In genomic region chr16:3059041-3059722, GRCh38 we compare ENCODE assay signal across 8 cellular contexts. TPM values are rescaled to one million over a fixed set of nuclear protein-coding genes. Genes with fewer than 3 reads are reported as not detected.
DNase-seq lines count a peak whose midpoint lies in the region; ATAC-seq and TF ChIP-seq lines count a peak whose summit lies in the region.

No MANE protein-coding gene starts in this region.

- POLR2A ChIA-PET in AG04450 (lab: Yijun Ruan, JAX): interaction anchor here (0.7 to 1.1 kb wide), 4 partner anchors 36 to 107 kb away, joined by 3 to 4 read pairs (median 3); partner anchors contain the start of genes HCFC1R1, THOC6 and ZNF213
- POLR2A ChIA-PET in activated CD4-positive, alpha-beta memory T cell treated with anti-CD3 and anti-CD28 coated beads for 36 hours (lab: Charles Lee): interaction anchor here (0.5 to 3.0 kb wide), 11 partner anchors 10 to 91 kb away, joined by 3 to 23 read pairs (median 4); partner anchors contain the start of gene ZNF213

- peak overlapping the region; percentile 79 for H3K4me3 ChIP-seq in AG04450 (ENCODE audit: low read depth, low read length)
- peak overlapping the region; percentile 78 for H3K4me3 ChIP-seq in duodenal mucosa (ENCODE audit: low read depth in 1 of 2, low read length in 2 of 2)
- H3K4me3 ChIP-seq in lung: peak overlapping the region; percentile 74

- H3K27ac Mint-ChIP-seq in activated CD4-positive, alpha-beta memory T cell treated with anti-CD3 and anti-CD28 coated beads for 36 hours: peak overlapping the region; percentile 95

- 0 to 1% methylated on average over 45 to 67 of the region's 67 CpGs for WGBS in lung, 2 donors

- H3K27me3 ChIP-seq in AG04450 (ENCODE audit: control insufficient read depth, insufficient read depth, low read length) (no peaks in the 10 kb centered on the region), duodenal mucosa (ENCODE audit: control insufficient read depth in 1 of 2, insufficient read depth in 2 of 2, low read length in 2 of 2) (no peaks in the 10 kb centered on the region), lung (ENCODE audit: control insufficient read depth, insufficient read depth) (no peaks in the 10 kb centered on the region)

- H3K27ac ChIP-seq in AG04450 (ENCODE audit: low read depth, low read length): peak overlapping the region; percentile 57
- H3K27ac ChIP-seq in duodenal mucosa (ENCODE audit: low read depth, low read length): peak overlapping the region; percentile 90
- peak overlapping the region; percentile 71 to 85 for H3K27ac ChIP-seq in lung (ENCODE audit: low read depth in 1 of 2, low read length in 1 of 2)

- ATAC-seq in GM18511 (IDR thresholded peaks at IDR 0.05; ENCODE audit: unreplicated experiment) (peak; percentile 85), HG03095 (IDR thresholded peaks at IDR 0.05; ENCODE audit: unreplicated experiment) (peak; percentile 63), lung (ENCODE audit: insufficient read depth, low FRiP score) (peak; percentile 96)

- peaks cover 0 to 1% of the 10 kb centered on the region in 2 donors for H3K36me3 ChIP-seq in duodenal mucosa (ENCODE audit: control insufficient read depth in 1 of 2, insufficient read depth in 2 of 2, low read length in 2 of 2)
- H3K36me3 ChIP-seq in lung (ENCODE audit: control insufficient read depth in 2 of 2, insufficient read depth in 2 of 2, low read length in 2 of 2): no peaks in the 10 kb centered on the region

- H3K9ac ChIP-seq in duodenal mucosa (ENCODE audit: low read depth in 1 of 2, low read length in 2 of 2): peak overlapping the region; percentile 83 to 86

- peaks cover 13 to 21% of the 10 kb centered on the region in 2 donors for H3K4me1 ChIP-seq in duodenal mucosa (ENCODE audit: control insufficient read depth in 1 of 2, insufficient read depth in 2 of 2, low read length in 2 of 2)
- peaks cover 7% of the 10 kb centered on the region in 2 donors for H3K4me1 ChIP-seq in lung (ENCODE audit: control insufficient read depth in 2 of 2, insufficient read depth in 2 of 2, low read length in 2 of 2)

- DNase-seq in AG04450 (ENCODE audit: low read depth, low spot score) (peak; percentile 33), NCI-H446 treated with DMSO at 0.1 percent for 48 hours (lab: John Stamatoyannopoulos, UW) (peak; percentile 4), lung (ENCODE audit: low spot score) (peak; percentile 91)
- DNase-seq in activated CD4-positive, alpha-beta memory T cell treated with anti-CD3 and anti-CD28 coated beads for 36 hours: peak; percentile 92
- peak; percentile 74 to 84 (median 78) for DNase-seq in stimulated activated CD4-positive, alpha-beta T cell treated with anti-CD3 and anti-CD28 coated beads, TNF-alpha, amount 100 ng/mL, for 24 hours (ENCODE audit: low read depth in 3 of 3)

- no peaks in the 10 kb centered on the region for H3K27me3 Mint-ChIP-seq in activated CD4-positive, alpha-beta memory T cell treated with anti-CD3 and anti-CD28 coated beads for 36 hours

- TF ChIP-seq CTCF in AG04450 (IDR thresholded peaks at IDR 0.05; ENCODE audit: low read depth, low read length) (peak; percentile 61), lung (IDR thresholded peaks at IDR 0.05; ENCODE audit: control extremely low read depth, extremely low read depth) (peak; percentile 90)

- H3K9me3 ChIP-seq in AG04450 (ENCODE audit: control insufficient read depth, insufficient read depth, low read length) (no peaks in the 10 kb centered on the region), duodenal mucosa (ENCODE audit: control insufficient read depth in 1 of 2, low read length in 2 of 2) (no peaks in the 10 kb centered on the region), lung (ENCODE audit: control insufficient read depth in 2 of 2, insufficient read depth in 1 of 2, low read length in 1 of 2) (no peaks in the 10 kb centered on the region)

- H3K4me1 Mint-ChIP-seq in activated CD4-positive, alpha-beta memory T cell treated with anti-CD3 and anti-CD28 coated beads for 36 hours (ENCODE audit: low read depth): peaks cover 68% of the 10 kb centered on the region

- CTCF ChIA-PET in AG04450 (lab: Charles Lee): interaction anchor here (0.6 to 2.7 kb wide), 25 partner anchors 10 to 167 kb away, joined by 3 to 57 read pairs (median 5); no protein-coding TSS in a partner anchor
- CTCF ChIA-PET in activated CD4-positive, alpha-beta memory T cell treated with anti-CD3 and anti-CD28 coated beads for 36 hours (lab: Charles Lee): interaction anchor here (0.7 to 12.3 kb wide), 44 partner anchors 8 to 123 kb away, joined by 3 to 270 read pairs (median 6); partner anchors contain the start of genes MMP25, TNFRSF12A, ZNF213 and ZSCAN10

- H3K4me3 Mint-ChIP-seq in activated CD4-positive, alpha-beta memory T cell treated with anti-CD3 and anti-CD28 coated beads for 36 hours: peak overlapping the region; percentile 91

- intact Hi-C loops in activated CD4-positive, alpha-beta memory T cell treated with anti-CD3 and anti-CD28 coated beads for 36 hours (cut with micrococcal nuclease): loop anchor here (1.0 to 2.0 kb wide), 4 partner anchors 16 to 70 kb away; no protein-coding TSS in a partner anchor

- peaks cover 18% of the 10 kb centered on the region for H3K36me3 Mint-ChIP-seq in activated CD4-positive, alpha-beta memory T cell treated with anti-CD3 and anti-CD28 coated beads for 36 hours

- H3K9me3 Mint-ChIP-seq in activated CD4-positive, alpha-beta memory T cell treated with anti-CD3 and anti-CD28 coated beads for 36 hours: no peaks in the 10 kb centered on the region

RNA-seq across cellular contexts. Expression of gene IL32, which starts 6.3 kb away (rescaled TPM):
- polyA plus RNA-seq in AG04450 (2011; rRNA removed): 30.3 and 37.9 TPM in 2 replicates
- 10.2 and 16.0 TPM in 2 replicates for polyA minus RNA-seq in AG04450 (2011; rRNA and poly(A)+ RNA removed)
- total RNA-seq in activated CD4-positive, alpha-beta memory T cell treated with anti-CD3 and anti-CD28 coated beads for 36 hours: 1,000 to 10,000 TPM; 2,504 to 2,532 TPM
- total RNA-seq in lung: 100 to 1,000 TPM in 1 of 2 donors, 10 to 100 TPM in 1; 83.7 to 153 TPM
- polyA plus RNA-seq in lung: 100 to 1,000 TPM; 247 to 275 TPM

RNA-seq across cellular contexts. Expression of gene MMP25, which starts 12.8 kb away (rescaled TPM):
- polyA plus RNA-seq in AG04450 (2011; rRNA removed) (not detected in 2 replicates), lung (10 to 100 TPM in 1 of 2 donors, 1 to 10 TPM in 1; 6.2 to 94.4 TPM)
- polyA minus RNA-seq in AG04450 (2011; rRNA and poly(A)+ RNA removed): 0.09 TPM in 1 of 2 replicates, not detected in the other
- total RNA-seq in activated CD4-positive, alpha-beta memory T cell treated with anti-CD3 and anti-CD28 coated beads for 36 hours: 1 to 10 TPM; 2.2 TPM
- total RNA-seq in lung: 10 to 100 TPM in 1 of 2 donors, 1 to 10 TPM in 1; 4.2 to 34.9 TPM

RNA-seq across cellular contexts. Expression of gene BICDL2, which starts 22.4 kb away (rescaled TPM):
- polyA plus RNA-seq in AG04450 (2011; rRNA removed): not detected in 2 replicates
- not detected in 2 replicates for polyA minus RNA-seq in AG04450 (2011; rRNA and poly(A)+ RNA removed)
- total RNA-seq in activated CD4-positive, alpha-beta memory T cell treated with anti-CD3 and anti-CD28 coated beads for 36 hours: under 1 TPM; 0.40 to 0.46 TPM
- 10 to 100 TPM; 15.9 to 24.4 TPM for total RNA-seq in lung
- polyA plus RNA-seq in lung: 10 to 100 TPM; 12.7 to 17.1 TPM

RNA-seq across cellular contexts. Expression of gene THOC6, which starts 35.3 kb away (rescaled TPM):
- polyA plus RNA-seq in AG04450 (2011; rRNA removed) (14.5 and 16.7 TPM in 2 replicates), lung (10 to 100 TPM; 40.0 to 58.3 TPM)
- 18.8 and 22.4 TPM in 2 replicates for polyA minus RNA-seq in AG04450 (2011; rRNA and poly(A)+ RNA removed)
- 10 to 100 TPM; 41.2 to 42.7 TPM for total RNA-seq in activated CD4-positive, alpha-beta memory T cell treated with anti-CD3 and anti-CD28 coated beads for 36 hours
- 10 to 100 TPM; 12.7 to 39.9 TPM for total RNA-seq in lung

RNA-seq across cellular contexts. Expression of gene HCFC1R1, which starts 35.4 kb away (rescaled TPM):
- polyA plus RNA-seq in AG04450 (2011; rRNA removed) (51.6 and 73.4 TPM in 2 replicates), lung (100 to 1,000 TPM in 1 of 2 donors, 10 to 100 TPM in 1; 40.4 to 138 TPM)
- 29.6 and 42.1 TPM in 2 replicates for polyA minus RNA-seq in AG04450 (2011; rRNA and poly(A)+ RNA removed)
- total RNA-seq in activated CD4-positive, alpha-beta memory T cell treated with anti-CD3 and anti-CD28 coated beads for 36 hours: 10 to 100 TPM; 31.8 to 32.8 TPM
- 10 to 100 TPM; 10.9 to 51.1 TPM for total RNA-seq in lung

Comparison
In these comparisons a context has a peak if more than half of its experiments do, and no peak if none do; other contexts are left out.
1. Peak in every context shown above with its lines: DNase-seq, ATAC-seq, H3K4me3 ChIP-seq and H3K27ac ChIP-seq.
2. DNase-seq: peak in every context shown above with its lines; median percentile 92 in activated CD4-positive, alpha-beta memory T cell treated with anti-CD3 and anti-CD28 coated beads for 36 hours; 91 in lung; 78 in stimulated activated CD4-positive, alpha-beta T cell treated with anti-CD3 and anti-CD28 coated beads, TNF-alpha, amount 100 ng/mL, for 24 hours; 33 in AG04450; 4 in NCI-H446 treated with DMSO at 0.1 percent for 48 hours.
3. RNA of gene IL32, which starts 6.3 kb away (total RNA-seq): 2,504 to 2,532 TPM in activated CD4-positive, alpha-beta memory T cell treated with anti-CD3 and anti-CD28 coated beads for 36 hours; 83.7 to 153 TPM in lung; every median in the first group is over 10 times any median in the second.
4. RNA of gene BICDL2, which starts 22.4 kb away (total RNA-seq): 15.9 to 24.4 TPM in lung; 0.40 to 0.46 TPM in activated CD4-positive, alpha-beta memory T cell treated with anti-CD3 and anti-CD28 coated beads for 36 hours; every median in the first group is over 10 times any median in the second.